ENCODE assay signal across 24 cellular contexts in genomic region chr11:92658733-92659132, GRCh38.
DNase-seq lines count a peak whose midpoint lies in the region; ATAC-seq, FAIRE-seq and TF ChIP-seq lines count a peak whose summit lies in the region.
"Had no signal": no experiment of that assay in that cellular context is flagged by ENCODE, and none has a peak within 500 bp of the region (broad histone marks: within the 10 kb centered on the region; RNA-seq: fewer than 3 reads in every experiment).

No MANE protein-coding gene starts in this region.

- no peaks in the 10 kb centered on the region for H3K4me1 Mint-ChIP-seq in activated naive CD8-positive, alpha-beta T cell treated with anti-CD3 and anti-CD28 coated beads, Interleukin-2, amount 50 U/mL, for 24 hours
- H3K4me1 Mint-ChIP-seq: CD14-positive monocyte; CD4-positive, alpha-beta memory T cell; CD4-positive, CD25-positive, alpha-beta regulatory T cell; CD8-positive, alpha-beta memory T cell had no signal

- POLR2A ChIA-PET in HEK293 (lab: Yijun Ruan, JAX) = no interaction called here

- H3K36me3 ChIP-seq in DND-41 (ENCODE audit: insufficient read depth, low read length) = no peaks in the 10 kb centered on the region
- no peaks in the 10 kb centered on the region for H3K36me3 ChIP-seq in HEK293 (ENCODE audit: control insufficient read depth in 2 of 2, insufficient read depth in 1 of 2, low read length in 2 of 2)
- H3K36me3 ChIP-seq: BE2C, BLaER1 had no signal

- H3K9me3 ChIP-seq in DND-41 (ENCODE audit: insufficient read depth, low read length, severe bottlenecking) (no peaks in the 10 kb centered on the region), HEK293 (ENCODE audit: control insufficient read depth, insufficient read depth, low read depth, low read length) (no peaks in the 10 kb centered on the region)
- H3K9me3 ChIP-seq: BE2C, BLaER1 had no signal

- H3K4me1 ChIP-seq in DND-41 (ENCODE audit: insufficient read depth, low read length) (peaks cover 61% of the 10 kb centered on the region), HEK293 (ENCODE audit: control insufficient read depth, insufficient read depth, low read length) (no peaks in the 10 kb centered on the region)
- H3K4me1 ChIP-seq: BE2C had no signal

- no peak overlapping the region for H3K9ac ChIP-seq in DND-41 (ENCODE audit: low read depth, low read length)
- H3K9ac ChIP-seq: BLaER1 had no signal

- no peak for TF ChIP-seq POLR2A in H54 (IDR thresholded peaks at IDR 0.05; ENCODE audit: low read depth, low read length)

- no peak for DNase-seq in DND-41
- DNase-seq in retina = peak; percentile 14
- no peak for DNase-seq in H54 (ENCODE audit: insufficient read length, low spot score)
- DNase-seq in activated naive CD8-positive, alpha-beta T cell treated with anti-CD3 and anti-CD28 coated beads, Interleukin-2, amount 50 U/mL, for 24 hours = no peak
- DNase-seq: 8988T; ACHN; BE2C; C1 segment of cervical spinal cord; CD4-positive, alpha-beta memory T cell; CD4-positive, CD25-positive, alpha-beta regulatory T cell; CD8-positive, alpha-beta memory T cell; COR-L47; DMS 273 treated with DMSO at 0.1 percent for 48 hours; DMS153; DMS53; DMS79; GF-D8 had no signal

- H2AFZ ChIP-seq in DND-41 (ENCODE audit: low read depth, low read length) = no peak overlapping the region

- no peak for ATAC-seq in DND-41 (ENCODE audit: insufficient read depth, low read depth)
- no peak for ATAC-seq in activated naive CD8-positive, alpha-beta T cell treated with anti-CD3 and anti-CD28 coated beads, Interleukin-2, amount 50 U/mL, for 24 hours

- FAIRE-seq in H54 (lab: Jason Lieb, UNC) = no peak
- FAIRE-seq: A204.1, G401.6, GM12891, GM19239 had no signal

- CTCF ChIA-PET in HEK293 (lab: Yijun Ruan, JAX) = no interaction called here

- no peak overlapping the region for H3K4me2 ChIP-seq in DND-41 (ENCODE audit: insufficient read depth, low read length)
- H3K4me2 ChIP-seq: BLaER1 had no signal

- no peak overlapping the region for H3K27ac Mint-ChIP-seq in activated naive CD8-positive, alpha-beta T cell treated with anti-CD3 and anti-CD28 coated beads, Interleukin-2, amount 50 U/mL, for 24 hours
- H3K27ac Mint-ChIP-seq: CD14-positive monocyte; CD4-positive, alpha-beta memory T cell; CD4-positive, CD25-positive, alpha-beta regulatory T cell; CD8-positive, alpha-beta memory T cell had no signal

- H3K36me3 Mint-ChIP-seq in activated naive CD8-positive, alpha-beta T cell treated with anti-CD3 and anti-CD28 coated beads, Interleukin-2, amount 50 U/mL, for 24 hours (ENCODE audit: low read depth) = no peaks in the 10 kb centered on the region
- H3K36me3 Mint-ChIP-seq: CD14-positive monocyte; CD4-positive, alpha-beta memory T cell; CD4-positive, CD25-positive, alpha-beta regulatory T cell; CD8-positive, alpha-beta memory T cell had no signal

- H3K4me3 ChIP-seq in DND-41 (ENCODE audit: low read depth in 1 of 2, low read length in 2 of 2) (no peak overlapping the region), HEK293 (ENCODE audit: low read depth, low read length) (no peak overlapping the region)
- H3K4me3 ChIP-seq: BLaER1 had no signal

- peak overlapping the region; percentile 24; the same call in 1 of the 2 replicates for H3K27ac ChIP-seq in DND-41 (ENCODE audit: low read length)
- H3K27ac ChIP-seq in HEK293 (ENCODE audit: extremely low read depth, low read depth, low read length) = no peak overlapping the region
- H3K27ac ChIP-seq: BLaER1 had no signal

- no peaks in the 10 kb centered on the region for H3K27me3 ChIP-seq in DND-41 (ENCODE audit: insufficient read depth, low read length, poor library complexity)
- H3K27me3 ChIP-seq: BE2C, BLaER1 had no signal

- TF ChIP-seq CTCF in DND-41 (IDR thresholded peaks at IDR 0.05; ENCODE audit: borderline replicate concordance, extremely low read depth, low read length, poor library complexity, severe bottlenecking) = no peak
- no peak for TF ChIP-seq CTCF in HEK293 (tag by site-specific recombination; IDR thresholded peaks at IDR 0.05)

- H3K79me2 ChIP-seq in DND-41 (ENCODE audit: insufficient read depth, low read length) = no peaks in the 10 kb centered on the region

- H3K4me3 Mint-ChIP-seq in activated naive CD8-positive, alpha-beta T cell treated with anti-CD3 and anti-CD28 coated beads, Interleukin-2, amount 50 U/mL, for 24 hours = no peak overlapping the region
- H3K4me3 Mint-ChIP-seq: CD14-positive monocyte; CD4-positive, alpha-beta memory T cell; CD4-positive, CD25-positive, alpha-beta regulatory T cell; CD8-positive, alpha-beta memory T cell had no signal

- no peaks in the 10 kb centered on the region for H3K27me3 Mint-ChIP-seq in activated naive CD8-positive, alpha-beta T cell treated with anti-CD3 and anti-CD28 coated beads, Interleukin-2, amount 50 U/mL, for 24 hours
- H3K27me3 Mint-ChIP-seq: CD4-positive, alpha-beta memory T cell; CD4-positive, CD25-positive, alpha-beta regulatory T cell had no signal

- no peaks in the 10 kb centered on the region for H3K9me3 Mint-ChIP-seq in activated naive CD8-positive, alpha-beta T cell treated with anti-CD3 and anti-CD28 coated beads, Interleukin-2, amount 50 U/mL, for 24 hours

- no peaks in the 10 kb centered on the region for H4K20me1 ChIP-seq in DND-41 (ENCODE audit: insufficient read depth, low read length)
- H4K20me1 ChIP-seq: BLaER1 had no signal

TF ChIP-seq in HEK293, 187 proteins besides CTCF, POLR2A, EP300 and RAD21:
- peak; percentile 86 for TF ChIP-seq ZNF513 (tag by site-specific recombination; IDR thresholded peaks at IDR 0.05)
- no peak for TF ChIP-seq PRDM1 (tag by site-specific recombination; IDR thresholded peaks at IDR 0.05)
- TF ChIP-seq HOXC10 (CRISPR knock-in tag; IDR thresholded peaks at IDR 0.05) = no peak
- TF ChIP-seq ZNF398 (tag by site-specific recombination; IDR thresholded peaks at IDR 0.05) = no peak
